ENCODE assay signal across 11 cellular contexts in the genomic region with DNA sequence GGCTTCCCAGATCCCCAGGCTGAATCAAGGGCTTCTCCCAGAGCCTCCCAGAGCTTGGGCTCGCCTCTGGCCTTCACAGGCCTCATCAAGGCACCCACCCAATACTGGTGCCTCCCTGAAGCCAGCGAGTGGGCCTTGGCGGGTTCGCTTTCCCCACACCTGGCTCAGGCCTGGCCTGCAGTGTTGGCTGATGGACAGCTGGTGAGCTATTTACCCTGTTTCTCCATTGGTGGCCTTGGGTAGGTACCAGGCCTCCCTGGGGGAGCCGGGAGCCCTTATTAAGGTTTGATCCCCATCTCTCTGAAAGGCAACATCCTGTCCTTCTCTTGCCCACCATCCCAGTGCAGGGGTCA. TPM values are rescaled to one million over a fixed set of nuclear protein-coding genes. Genes with fewer than 3 reads are reported as not detected.
DNase-seq lines count a peak whose midpoint lies in the region; ATAC-seq and TF ChIP-seq lines count a peak whose summit lies in the region.
"Had no signal": no experiment of that assay in that cellular context is flagged by ENCODE, and none has a peak within 500 bp of the region (broad histone marks: within the 10 kb centered on the region; RNA-seq: fewer than 3 reads in every experiment).

No MANE protein-coding gene starts in this region.

- TF ChIP-seq CTCF in dorsolateral prefrontal cortex (IDR thresholded peaks at IDR 0.05 in 54 of 56, conservative IDR thresholded peaks at IDR 0.05 in 2 of 56; ENCODE audit: low read depth in 1 of 56, partially characterized antibody in 56 of 56) (no peak), upper lobe of left lung (IDR thresholded peaks at IDR 0.05) (no peak), esophagus muscularis mucosa (IDR thresholded peaks at IDR 0.05) (no peak)

- H3K9me3 ChIP-seq in upper lobe of left lung: no peaks in the 10 kb centered on the region
- peaks cover 0 to 11% (median 1%) of the 10 kb centered on the region in 4 donors for H3K9me3 ChIP-seq in esophagus muscularis mucosa
- H3K9me3 ChIP-seq: SK-N-SH had no signal

- CTCF ChIA-PET in activated naive CD4-positive, alpha-beta T cell treated with anti-CD3 and anti-CD28 coated beads, Interleukin-2, amount 10 ng/mL, durations not matched to agents 7 days and 5 days (lab: Charles Lee): interaction anchor here (0.8 to 4.5 kb wide), 6 partner anchors 9 to 25 kb away, joined by 3 to 24 read pairs (median 7); partner anchors contain the start of gene ASTL

- peaks cover 61% of the 10 kb centered on the region for H3K4me1 Mint-ChIP-seq in activated naive CD4-positive, alpha-beta T cell treated with anti-CD3 and anti-CD28 coated beads, Interleukin-2, amount 10 ng/mL, durations not matched to agents 7 days and 5 days

- TF ChIP-seq POLR2A in upper lobe of left lung (IDR thresholded peaks at IDR 0.05) (no peak), esophagus muscularis mucosa (IDR thresholded peaks at IDR 0.05; ENCODE audit: low read depth) (no peak)

- H3K4me3 ChIP-seq in dorsolateral prefrontal cortex: no peak overlapping the region
- no peak overlapping the region for H3K4me3 ChIP-seq in upper lobe of left lung
- no peak overlapping the region for H3K4me3 ChIP-seq in esophagus muscularis mucosa
- H3K4me3 ChIP-seq: GM23338 had no signal

- WGBS in upper lobe of left lung, 2 donors: 90 to 96% methylated on average over 5 of the region's 5 CpGs
- 97% methylated on average over 4 of the region's 5 CpGs for WGBS in esophagus muscularis mucosa

- H3K4me3 Mint-ChIP-seq in activated naive CD4-positive, alpha-beta T cell treated with anti-CD3 and anti-CD28 coated beads, Interleukin-2, amount 10 ng/mL, durations not matched to agents 7 days and 5 days: no peak overlapping the region
- H3K4me3 Mint-ChIP-seq: GM23338, neural crest cell had no signal

- TF ChIP-seq EP300 in upper lobe of left lung (IDR thresholded peaks at IDR 0.05): no peak
- TF ChIP-seq EP300 in esophagus muscularis mucosa (IDR thresholded peaks at IDR 0.05): no peak

- no peaks in the 10 kb centered on the region for H3K36me3 ChIP-seq in upper lobe of left lung
- no peaks in the 10 kb centered on the region for H3K36me3 ChIP-seq in esophagus muscularis mucosa

- H3K27ac Mint-ChIP-seq in activated naive CD4-positive, alpha-beta T cell treated with anti-CD3 and anti-CD28 coated beads, Interleukin-2, amount 10 ng/mL, durations not matched to agents 7 days and 5 days: peak overlapping the region; percentile 92
- H3K27ac Mint-ChIP-seq: GM23338 had no signal

- H3K27me3 ChIP-seq in dorsolateral prefrontal cortex: no peaks in the 10 kb centered on the region
- H3K27me3 ChIP-seq in upper lobe of left lung: no peaks in the 10 kb centered on the region
- peaks cover 0 to 12% (median 0%) of the 10 kb centered on the region in 4 donors for H3K27me3 ChIP-seq in esophagus muscularis mucosa

- H3K27ac ChIP-seq in dorsolateral prefrontal cortex: peak overlapping the region in 41 of 59 donors; percentile 72 to 95 (median 87)
- peak overlapping the region; percentile 3 to 78 (median 54) for H3K27ac ChIP-seq in upper lobe of left lung
- H3K27ac ChIP-seq in esophagus muscularis mucosa (replicated peaks in 1 of 4): no peak overlapping the region

- H3K4me1 ChIP-seq in upper lobe of left lung: no peaks in the 10 kb centered on the region
- H3K4me1 ChIP-seq in esophagus muscularis mucosa: no peaks in the 10 kb centered on the region

- ATAC-seq in HG03280 (IDR thresholded peaks at IDR 0.05; ENCODE audit: unreplicated experiment) (peak; percentile 2), upper lobe of left lung (ENCODE audit: low FRiP score in 2 of 2) (no peak)

- H3K27me3 Mint-ChIP-seq in activated naive CD4-positive, alpha-beta T cell treated with anti-CD3 and anti-CD28 coated beads, Interleukin-2, amount 10 ng/mL, durations not matched to agents 7 days and 5 days: no peaks in the 10 kb centered on the region

- intact Hi-C loops in dorsolateral prefrontal cortex (cut with DNase I) (no loop called here), esophagus muscularis mucosa (cut with DNase I) (no loop called here)

- DNase-seq in activated naive CD4-positive, alpha-beta T cell treated with anti-CD3 and anti-CD28 coated beads, Interleukin-2, amount 10 ng/mL, durations not matched to agents 7 days and 5 days: no peak
- DNase-seq in activated naive CD4-positive, alpha-beta T cell (lab: John Stamatoyannopoulos, UW): no peak
- DNase-seq in dorsolateral prefrontal cortex (no peak), upper lobe of left lung (no peak), NCI-H446 (lab: John Stamatoyannopoulos, UW) (no peak), esophagus muscularis mucosa (ENCODE audit: extremely low spot score) (no peak)
- no peak for DNase-seq in activated CD4-positive, CD25-positive, alpha-beta regulatory T cell (lab: John Stamatoyannopoulos, UW)
- DNase-seq: SK-N-SH had no signal

- peaks cover 2% of the 10 kb centered on the region for H3K36me3 Mint-ChIP-seq in activated naive CD4-positive, alpha-beta T cell treated with anti-CD3 and anti-CD28 coated beads, Interleukin-2, amount 10 ng/mL, durations not matched to agents 7 days and 5 days

- H3K9me3 Mint-ChIP-seq in activated naive CD4-positive, alpha-beta T cell treated with anti-CD3 and anti-CD28 coated beads, Interleukin-2, amount 10 ng/mL, durations not matched to agents 7 days and 5 days: peaks cover 6% of the 10 kb centered on the region
- H3K9me3 Mint-ChIP-seq: GM23338 had no signal

RNA-seq across cellular contexts. Expression of gene DUSP2, which starts 18.2 kb away (rescaled TPM):
- total RNA-seq in dorsolateral prefrontal cortex: 100 to 1,000 TPM in 1 of 120 experiments, 10 to 100 TPM in 20, 1 to 10 TPM in 99; 2.9 to 109 (median 7.5) TPM
- total RNA-seq in upper lobe of left lung: 10 to 100 TPM in 4 of 6 donors, 1 to 10 TPM in 2; 6.9 to 21.0 (median 12.5) TPM
- 1 to 10 TPM; 1.1 to 5.5 (median 1.7) TPM for total RNA-seq in esophagus muscularis mucosa

RNA-seq across cellular contexts. Expression of gene ASTL, which starts 25.1 kb away (rescaled TPM):
- total RNA-seq in dorsolateral prefrontal cortex (1 to 10 TPM in 19 of 120 experiments, under 1 TPM in 42, not detected in 59; 0.29 to 7.9 (median 0.86) TPM), upper lobe of left lung (1 to 10 TPM in 1 of 6 donors, under 1 TPM in 2, not detected in 3; 0.23 to 1.3 (median 0.27) TPM), esophagus muscularis mucosa (not detected)
- total RNA-seq: GM23338, neural crest cell had no signal

RNA-seq across cellular contexts. Expression of gene STARD7, which starts 45.2 kb away (rescaled TPM):
- 100 to 1,000 TPM; 105 to 205 (median 135) TPM for total RNA-seq in dorsolateral prefrontal cortex
- 100 to 1,000 TPM in 4 of 6 donors, 10 to 100 TPM in 2; 76.4 to 226 (median 166) TPM for total RNA-seq in upper lobe of left lung
- 100 to 1,000 TPM in 1 of 4 donors, 10 to 100 TPM in 3; 85.0 to 110 (median 92.2) TPM for total RNA-seq in esophagus muscularis mucosa

RNA-seq across cellular contexts. Expression of gene ADRA2B, which starts 47.0 kb away (rescaled TPM):
- 1 to 10 TPM in 33 of 120 experiments, under 1 TPM in 85, not detected in 2; 0.14 to 4.8 (median 0.60) TPM for total RNA-seq in dorsolateral prefrontal cortex
- 1 to 10 TPM in 1 of 6 donors, under 1 TPM in 5; 0.15 to 1.0 (median 0.31) TPM for total RNA-seq in upper lobe of left lung
- 1 to 10 TPM; 2.1 to 6.0 (median 4.0) TPM for total RNA-seq in esophagus muscularis mucosa

Comparison
In these comparisons a context has a peak if more than half of its experiments do, and no peak if none do; other contexts are left out.
1. H3K27ac ChIP-seq: peak in dorsolateral prefrontal cortex (41 of 59) and upper lobe of left lung (4 of 4); none in esophagus muscularis mucosa (0 of 4).